24 cellular contexts compared by ENCODE assay signal in genomic region chr16:917591-918061, GRCh38.
"Had no signal": no experiment of that assay in that cellular context is flagged by ENCODE, and none has a peak within 500 bp of the region (broad histone marks: within the 10 kb centered on the region; RNA-seq: fewer than 3 reads in every experiment).

No MANE protein-coding gene starts in this region.

- H3K27me3 ChIP-seq: adrenal gland, cardiac muscle cell, esophagus squamous epithelium, hepatocyte, pancreas, right lobe of liver, tibial nerve had no signal

- H3K4me1 Mint-ChIP-seq: activated naive CD8-positive, alpha-beta T cell treated with anti-CD3 and anti-CD28 coated beads for 36 hours; endodermal cell; natural killer cell had no signal

- H3K36me3 Mint-ChIP-seq: natural killer cell had no signal

- H3K9me3 Mint-ChIP-seq: activated naive CD8-positive, alpha-beta T cell treated with anti-CD3 and anti-CD28 coated beads for 36 hours; natural killer cell had no signal

- H2AFZ ChIP-seq: hepatocyte had no signal

- H3K27me3 Mint-ChIP-seq: activated naive CD8-positive, alpha-beta T cell treated with anti-CD3 and anti-CD28 coated beads for 36 hours; brain had no signal

- H3K79me2 ChIP-seq: hepatocyte had no signal

- H3K4me3 ChIP-seq: adrenal gland, cardiac muscle cell, esophagus squamous epithelium, hepatocyte, lower lobe of right lung, pancreas, right lobe of liver, tibial nerve had no signal

- ATAC-seq: lower lobe of right lung, natural killer cell, right lobe of liver had no signal

- H3K27ac Mint-ChIP-seq: activated naive CD4-positive, alpha-beta T cell treated with anti-CD3 and anti-CD28 coated beads for 36 hours; activated naive CD8-positive, alpha-beta T cell treated with anti-CD3 and anti-CD28 coated beads for 36 hours; endodermal cell; natural killer cell; T-helper 2 cell treated with Interferon-gamma antibody and Interleukin-4, amounts not matched to agents 5 μg/mL and 100 μg/mL, for 36 hours had no signal

- H3K9me3 ChIP-seq: adrenal gland, esophagus squamous epithelium, lower lobe of right lung, pancreas, right lobe of liver, tibial nerve had no signal

- H3K4me1 ChIP-seq: adrenal gland, lower lobe of right lung, right lobe of liver had no signal

- H3K36me3 ChIP-seq: adrenal gland, cardiac muscle cell, lower lobe of right lung, pancreas, right lobe of liver had no signal

- H3K4me3 Mint-ChIP-seq: activated naive CD4-positive, alpha-beta T cell treated with anti-CD3 and anti-CD28 coated beads for 36 hours; activated naive CD8-positive, alpha-beta T cell treated with anti-CD3 and anti-CD28 coated beads for 36 hours; brain; endodermal cell; natural killer cell; T-helper 2 cell treated with Interferon-gamma antibody and Interleukin-4, amounts not matched to agents 5 μg/mL and 100 μg/mL, for 36 hours had no signal

- H3K4me2 ChIP-seq: hepatocyte had no signal

- H3K27ac ChIP-seq: adrenal gland, cardiac muscle cell, esophagus squamous epithelium, hepatocyte, lower lobe of right lung, pancreas, right lobe of liver, tibial nerve had no signal

- DNase-seq: activated CD4-positive, alpha-beta T cell treated with anti-CD3 and anti-CD28 coated beads for 4 hours; activated CD4-positive, alpha-beta T cell treated with anti-CD3 and anti-CD28 coated beads, Interleukin-2, amount 50 U/mL, for 48 hours; activated CD8-positive, alpha-beta memory T cell treated with anti-CD3 and anti-CD28 coated beads for 24 hours; activated effector memory CD4-positive, alpha-beta T cell treated with anti-CD3 and anti-CD28 coated beads, Interleukin-2, amount 50 U/mL, for 16 hours; activated naive CD4-positive, alpha-beta T cell treated with anti-CD3 and anti-CD28 coated beads for 36 hours; activated naive CD8-positive, alpha-beta T cell treated with anti-CD3 and anti-CD28 coated beads for 36 hours; adrenal gland; endodermal cell; esophagus squamous epithelium; foreskin melanocyte; islet precursor cell; lower lobe of right lung; mesenchymal stem cell; natural killer cell; stimulated activated CD4-positive, alpha-beta T cell treated with anti-CD3 and anti-CD28 coated beads, Interleukin-2, amount 100 ng/mL, for 48 hours; stimulated activated naive CD4-positive, alpha-beta T cell treated with Interleukin-2 at 50 U/mL for 16 hours; T-helper 1 cell had no signal
